ENCODE assay signal across 8 cellular contexts in the genomic region with DNA sequence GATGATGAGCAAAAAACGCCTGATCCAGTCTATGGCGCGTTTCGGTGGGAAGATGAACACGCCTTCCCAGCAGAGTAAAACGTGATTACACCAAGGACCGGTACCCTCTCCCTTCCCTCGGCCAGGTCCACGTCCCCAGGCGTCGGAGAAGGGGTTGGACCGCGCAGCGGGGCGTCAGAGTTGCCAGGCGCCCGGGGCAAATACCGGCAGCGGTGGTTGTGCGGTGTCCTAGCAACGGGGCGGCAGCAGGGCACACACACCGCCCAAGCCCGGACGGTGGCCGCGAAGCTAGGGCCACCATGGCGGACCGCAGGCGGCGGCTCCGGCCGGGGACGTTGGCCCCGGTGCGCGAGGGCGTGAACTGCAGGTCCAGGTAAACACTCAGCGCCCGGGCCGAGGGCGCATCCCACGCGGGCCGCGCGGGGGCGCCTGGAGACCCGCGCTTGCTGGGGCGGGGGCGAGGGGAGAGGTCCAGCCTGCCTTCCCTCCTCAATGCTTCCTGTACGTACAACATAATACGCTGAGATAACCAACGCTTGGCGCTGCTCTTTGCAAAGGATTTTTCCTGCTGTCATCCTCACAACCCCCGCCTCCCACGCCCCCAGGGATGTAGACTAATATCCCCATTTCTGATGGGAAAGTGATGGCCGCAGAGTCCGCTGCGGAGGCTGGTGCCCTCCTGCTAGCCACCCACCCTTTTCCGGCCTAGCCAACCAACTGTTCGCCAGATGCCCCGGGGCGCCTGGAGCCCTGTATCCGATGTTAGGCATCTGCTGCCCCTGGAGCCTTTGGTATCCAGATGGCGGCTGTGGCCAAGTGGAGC. TPM values are rescaled to one million over a fixed set of nuclear protein-coding genes. Genes with fewer than 3 reads are reported as not detected.
DNase-seq lines count a peak whose midpoint lies in the region; ATAC-seq and TF ChIP-seq lines count a peak whose summit lies in the region.

A gene with protein sequence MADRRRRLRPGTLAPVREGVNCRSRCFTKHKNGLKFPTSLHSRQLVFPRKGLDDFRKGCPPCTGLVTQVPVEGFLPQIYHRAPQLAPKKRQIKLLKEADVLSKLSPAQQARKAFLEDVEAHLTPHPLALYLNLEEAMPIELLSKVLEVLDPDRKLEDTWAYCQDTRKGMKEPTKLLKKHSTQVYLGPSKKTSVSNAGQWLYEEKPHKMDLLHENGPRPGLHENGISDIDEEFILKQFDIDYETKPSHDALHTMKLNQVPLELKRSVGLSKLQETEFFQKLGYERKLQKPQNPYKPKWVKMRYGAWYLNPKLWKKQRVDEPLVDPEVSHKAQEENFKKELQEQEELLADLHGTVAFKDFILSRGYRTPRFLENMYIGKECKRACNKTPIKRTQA (plus strand): TSS at position 274 of the 823 bp plus-strand sequence. CDS start 26 bp downstream, at position 300.

- H3K4me1 ChIP-seq in RWPE2 (ENCODE audit: insufficient read depth, poor library complexity, severe bottlenecking) (peaks cover 6% of the 10 kb centered on the region), left ventricle myocardium inferior (peaks cover 17% of the 10 kb centered on the region)

- H3K4me3 ChIP-seq in RWPE2 (ENCODE audit: severe bottlenecking): peak within 1 kb of the TSS; percentile 40
- peak within 1 kb of the TSS; percentile 78 for H3K4me3 ChIP-seq in left ventricle myocardium inferior

- TF ChIP-seq CTCF in RWPE2 (IDR thresholded peaks at IDR 0.05; ENCODE audit: poor library complexity, severe bottlenecking) (peak; percentile 62), left ventricle myocardium inferior (IDR thresholded peaks at IDR 0.05; ENCODE audit: borderline replicate concordance) (peak; percentile 58), osteocyte (IDR thresholded peaks at IDR 0.05) (peak; percentile 55)

- no peaks in the 10 kb centered on the region for H3K9me3 Mint-ChIP-seq in osteocyte (ENCODE audit: unreplicated experiment)

- intact Hi-C loops in left ventricle myocardium inferior (cut with micrococcal nuclease): no loop called here

- peaks cover 89% of the 10 kb centered on the region for H3K27me3 Mint-ChIP-seq in osteocyte (ENCODE audit: unreplicated experiment)

- no peaks in the 10 kb centered on the region for H3K9me3 ChIP-seq in RWPE2 (ENCODE audit: severe bottlenecking)
- no peaks in the 10 kb centered on the region for H3K9me3 ChIP-seq in left ventricle myocardium inferior (replicated peaks)

- DNase-seq in DMS79 (lab: John Stamatoyannopoulos, UW) (peak; percentile 43), HuH-7.5 (ENCODE audit: low spot score) (peak; percentile 53), RWPE2 (ENCODE audit: low spot score) (peak; percentile 62), amniotic stem cell (lab: John Stamatoyannopoulos, UW) (peak; percentile 13), left ventricle myocardium inferior (peak; percentile 76), osteocyte (ENCODE audit: extremely low spot score, unreplicated experiment) (peak; percentile 93)

- H3K4me1 Mint-ChIP-seq in osteocyte (ENCODE audit: unreplicated experiment): peaks cover 9% of the 10 kb centered on the region

- peak within 1 kb of the TSS; percentile 69 for H3K27ac Mint-ChIP-seq in osteocyte (ENCODE audit: unreplicated experiment)

- H3K36me3 ChIP-seq in RWPE2 (ENCODE audit: low read depth): no peaks in the 10 kb centered on the region
- no peaks in the 10 kb centered on the region for H3K36me3 ChIP-seq in left ventricle myocardium inferior

- H3K27me3 ChIP-seq in RWPE2 (ENCODE audit: insufficient read depth, poor library complexity, severe bottlenecking): peaks cover 4% of the 10 kb centered on the region
- H3K27me3 ChIP-seq in left ventricle myocardium inferior (ENCODE audit: low read depth): peaks cover 26% of the 10 kb centered on the region

- H3K27ac ChIP-seq in RWPE2 (ENCODE audit: poor library complexity, severe bottlenecking) (no peak within 1 kb of the TSS), left ventricle myocardium inferior (replicated peaks) (peak within 1 kb of the TSS; percentile 72)

- no peaks in the 10 kb centered on the region for H3K36me3 Mint-ChIP-seq in osteocyte (ENCODE audit: unreplicated experiment)

- peak; percentile 86 for ATAC-seq in RWPE2 (ENCODE audit: low read depth)
- ATAC-seq in GM21528 (IDR thresholded peaks at IDR 0.05; ENCODE audit: low FRiP score, unreplicated experiment): no peak
- ATAC-seq in GM18909 (IDR thresholded peaks at IDR 0.05; ENCODE audit: poor library complexity, unreplicated experiment): no peak

- H3K4me3 Mint-ChIP-seq in osteocyte (ENCODE audit: unreplicated experiment): peak within 1 kb of the TSS; percentile 81

RNA-seq across cellular contexts. Expression of the gene that starts here (rescaled TPM):
- 3.0 TPM for total RNA-seq in left ventricle myocardium inferior
- total RNA-seq in osteocyte: 0.55 and 0.70 TPM in 2 replicates

Comparison
In these comparisons a context has a peak if more than half of its experiments do, and no peak if none do; other contexts are left out.
1. Peak in DNase-seq in osteocyte; RNA of the gene not detected or under 1 TPM.
2. DNase-seq: peak in every context shown above with its lines; median percentile 93 in osteocyte; 76 in left ventricle myocardium inferior; 62 in RWPE2; 53 in HuH-7.5; 43 in DMS79; 13 in amniotic stem cell.